23 cellular contexts compared by ENCODE assay signal in the genomic region with DNA sequence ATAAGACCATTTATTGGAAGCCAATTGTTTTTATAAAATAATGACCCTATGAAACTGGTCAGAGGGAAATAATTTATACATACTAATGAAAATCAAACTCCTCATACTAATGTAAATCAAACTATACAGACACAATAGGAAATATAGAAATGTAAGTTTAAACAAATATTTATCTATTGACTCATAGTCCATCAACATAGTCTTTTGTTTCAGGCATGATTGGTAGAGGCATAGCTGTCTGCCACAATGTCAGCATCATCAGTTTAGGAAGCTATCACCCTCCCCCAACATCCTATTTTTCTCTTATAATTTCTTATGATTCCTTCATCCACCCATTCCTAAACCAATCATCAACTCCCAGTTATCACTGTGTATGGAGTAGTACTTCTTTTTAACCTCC.
"Had no signal": no experiment of that assay in that cellular context is flagged by ENCODE, and none has a peak within 500 bp of the region (broad histone marks: within the 10 kb centered on the region; RNA-seq: fewer than 3 reads in every experiment).

No MANE protein-coding gene starts in this region.

- H3K79me2 ChIP-seq: hepatocyte had no signal

- H3K27me3 Mint-ChIP-seq: effector memory CD8-positive, alpha-beta T cell; naive thymus-derived CD4-positive, alpha-beta T cell; stimulated activated naive B cell treated with anti-CD40 and anti-IgM and Interleukin-4, amounts not matched to agents 10 μg/mL and 1 μg/mL and 100 μg/mL, for 72 hours; stimulated activated naive CD8-positive, alpha-beta T cell treated with anti-CD3 and anti-CD28 coated beads, Interleukin-15, amount 100 ng/mL, for 72 hours had no signal

- H2AFZ ChIP-seq: hepatocyte had no signal

- DNase-seq: cortex of kidney; effector memory CD8-positive, alpha-beta T cell; erythroblast; foreskin melanocyte; head of caudate nucleus; kidney; left cardiac atrium; left ventricle myocardium superior; mesendoderm; naive thymus-derived CD4-positive, alpha-beta T cell; ovary; sigmoid colon; stimulated activated CD4-positive, alpha-beta T cell treated with anti-CD3 and anti-CD28 coated beads, Interleukin-2, amount 100 ng/mL, for 24 hours; stimulated activated CD4-positive, alpha-beta T cell treated with anti-CD3 and anti-CD28 coated beads, Interleukin-4, amount 100 ng/mL, for 4 hours; stimulated activated naive B cell treated with anti-CD40 and anti-IgM and Interleukin-4, amounts not matched to agents 10 μg/mL and 1 μg/mL and 100 μg/mL, for 72 hours; stimulated activated naive CD8-positive, alpha-beta T cell treated with anti-CD3 and anti-CD28 coated beads, Interleukin-15, amount 100 ng/mL, for 72 hours; testis had no signal

- H3K4me3 ChIP-seq: hepatocyte, lung, ovary, right atrium auricular region, sigmoid colon, skin epidermis, testis, tibial nerve had no signal

- H3K27me3 ChIP-seq: hepatocyte, ovary, right atrium auricular region, sigmoid colon, testis, tibial nerve had no signal

- H3K4me2 ChIP-seq: hepatocyte had no signal

- FAIRE-seq: kidney had no signal

- ATAC-seq: effector memory CD8-positive, alpha-beta T cell; left cardiac atrium; left ventricle myocardium superior; naive thymus-derived CD4-positive, alpha-beta T cell; stimulated activated naive B cell treated with anti-CD40 and anti-IgM and Interleukin-4, amounts not matched to agents 10 μg/mL and 1 μg/mL and 100 μg/mL, for 72 hours; stimulated activated naive CD8-positive, alpha-beta T cell treated with anti-CD3 and anti-CD28 coated beads, Interleukin-15, amount 100 ng/mL, for 72 hours had no signal

- H3K27ac Mint-ChIP-seq: effector memory CD8-positive, alpha-beta T cell; naive thymus-derived CD4-positive, alpha-beta T cell; stimulated activated naive B cell treated with anti-CD40 and anti-IgM and Interleukin-4, amounts not matched to agents 10 μg/mL and 1 μg/mL and 100 μg/mL, for 72 hours; stimulated activated naive CD8-positive, alpha-beta T cell treated with anti-CD3 and anti-CD28 coated beads, Interleukin-15, amount 100 ng/mL, for 72 hours had no signal

- H3K27ac ChIP-seq: hepatocyte, neutrophil, ovary, right atrium auricular region, sigmoid colon, skin epidermis, testis, tibial nerve had no signal

- H3K9me3 ChIP-seq: neutrophil, ovary, right atrium auricular region, testis had no signal

- H3K9me3 Mint-ChIP-seq: effector memory CD8-positive, alpha-beta T cell had no signal

- H3K4me3 Mint-ChIP-seq: effector memory CD8-positive, alpha-beta T cell; naive thymus-derived CD4-positive, alpha-beta T cell; stimulated activated naive B cell treated with anti-CD40 and anti-IgM and Interleukin-4, amounts not matched to agents 10 μg/mL and 1 μg/mL and 100 μg/mL, for 72 hours; stimulated activated naive CD8-positive, alpha-beta T cell treated with anti-CD3 and anti-CD28 coated beads, Interleukin-15, amount 100 ng/mL, for 72 hours had no signal

- H3K36me3 ChIP-seq: neutrophil, ovary, right atrium auricular region, sigmoid colon had no signal
